18 cellular contexts compared by ENCODE assay signal in the genomic region with DNA sequence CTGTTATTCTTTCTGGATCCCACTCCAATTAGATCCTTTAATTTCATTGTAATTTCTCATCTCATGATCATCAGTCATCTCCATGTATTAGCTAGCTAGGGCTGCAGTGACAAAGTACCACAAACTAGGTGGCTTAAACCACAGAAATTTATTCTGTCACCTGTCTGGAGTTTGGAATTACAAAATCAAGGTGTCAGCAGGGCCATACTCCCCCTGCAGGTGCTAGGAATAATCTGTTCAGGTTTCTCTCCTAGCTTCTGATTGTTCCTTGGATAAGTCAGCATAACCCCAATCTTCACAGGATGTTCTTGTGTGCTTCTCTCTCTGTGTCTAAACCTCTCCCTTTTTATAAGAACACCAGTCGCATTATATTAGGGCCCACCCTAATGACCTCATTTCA. TPM values are rescaled to one million over a fixed set of nuclear protein-coding genes. Genes with fewer than 3 reads are reported as not detected.
DNase-seq lines count a peak whose midpoint lies in the region; ATAC-seq, FAIRE-seq and TF ChIP-seq lines count a peak whose summit lies in the region.
"Had no signal": no experiment of that assay in that cellular context is flagged by ENCODE, and none has a peak within 500 bp of the region (broad histone marks: within the 10 kb centered on the region; RNA-seq: fewer than 3 reads in every experiment).

No MANE protein-coding gene starts in this region.

- DNase-seq in Calu3 = peak; percentile 4
- DNase-seq in GM23338 (ENCODE audit: low spot score) = peak; percentile 68
- no peak for DNase-seq in PC-9
- peak; percentile 6 for DNase-seq in glomerular visceral epithelial cell (ENCODE audit: extremely low spot score)
- no peak for DNase-seq in H54 (ENCODE audit: insufficient read length, low spot score)
- no peak for DNase-seq in activated CD4-positive, alpha-beta T cell treated with anti-CD3 and anti-CD28 coated beads, Interleukin-2, amount 10 ng/mL, durations not matched to agents 7 days and 5 days
- DNase-seq: activated naive CD4-positive, alpha-beta T cell treated with anti-CD3 and anti-CD28 coated beads, Interleukin-2, amount 10 ng/mL, durations not matched to agents 7 days and 5 days; DMS79 treated with DMSO at 0.1 percent for 48 hours; effector CD8-positive, alpha-beta T cell; MG63; NCI-H2171 treated with DMSO at 0.1 percent for 48 hours had no signal

- CTCF ChIA-PET in Calu3 (lab: Charles Lee) (interaction anchor here (1.0 to 1.1 kb wide), 2 partner anchors 40 to 91 kb away, joined by 3 to 4 read pairs; partner anchors contain the start of gene BEND6), PC-9 (lab: Charles Lee) (interaction anchor here (0.6 kb wide), 1 partner anchor 11 kb away, joined by 3 read pairs; no protein-coding TSS in a partner anchor)
- CTCF ChIA-PET in activated CD4-positive, alpha-beta T cell treated with anti-CD3 and anti-CD28 coated beads, Interleukin-2, amount 10 ng/mL, durations not matched to agents 7 days and 5 days (lab: Charles Lee) = no interaction called here

- FAIRE-seq in H54 (lab: Jason Lieb, UNC) = no peak
- FAIRE-seq: GM12892 had no signal

- no TSS peak for BruUV-seq in Calu3 (replicated peaks; lab: Mats Ljungman, UMichigan)
- no TSS peak for BruUV-seq in PC-9 (replicated peaks; lab: Mats Ljungman, UMichigan)

- no peaks in the 10 kb centered on the region for H3K4me1 ChIP-seq in GM23338 (ENCODE audit: insufficient read depth)
- no peaks in the 10 kb centered on the region for H3K4me1 ChIP-seq in PC-9 (replicated peaks; ENCODE audit: insufficient read depth)
- H3K4me1 ChIP-seq: BLaER1 had no signal

- H3K27ac ChIP-seq in GM23338 (ENCODE audit: low read depth) = no peak overlapping the region
- H3K27ac ChIP-seq in PC-9 = no peak overlapping the region
- H3K27ac ChIP-seq: BLaER1 had no signal

- H4K20me1 ChIP-seq in GM23338 (replicated peaks; ENCODE audit: insufficient read depth) (no peaks in the 10 kb centered on the region), PC-9 (ENCODE audit: insufficient read depth) (no peaks in the 10 kb centered on the region)
- H4K20me1 ChIP-seq: BLaER1 had no signal

- no peak overlapping the region for H3K4me3 ChIP-seq in GM23338
- no peak overlapping the region for H3K4me3 ChIP-seq in PC-9
- H3K4me3 ChIP-seq: BLaER1, MG63 had no signal

- H3K27ac Mint-ChIP-seq in Calu3 (ENCODE audit: unreplicated experiment) (no peak overlapping the region), GM23338 (no peak overlapping the region)
- no peak overlapping the region for H3K27ac Mint-ChIP-seq in activated CD4-positive, alpha-beta T cell treated with anti-CD3 and anti-CD28 coated beads, Interleukin-2, amount 10 ng/mL, durations not matched to agents 7 days and 5 days
- H3K27ac Mint-ChIP-seq: activated naive CD4-positive, alpha-beta T cell treated with anti-CD3 and anti-CD28 coated beads, Interleukin-2, amount 10 ng/mL, durations not matched to agents 7 days and 5 days; progenitor cell of endocrine pancreas; T-helper 1 cell treated with Interleukin-12 subunit alpha and Interleukin-12 subunit beta and Interleukin-4 antibody, amounts not matched to agents 30 μg/mL and 1 μg/mL, for 36 hours had no signal

- no peaks in the 10 kb centered on the region for H3K79me2 ChIP-seq in GM23338 (replicated peaks; ENCODE audit: insufficient read depth)
- H3K79me2 ChIP-seq in PC-9 (ENCODE audit: low read depth) = no peaks in the 10 kb centered on the region

- H3K9me2 ChIP-seq in GM23338 (ENCODE audit: insufficient read depth) (no peaks in the 10 kb centered on the region), PC-9 (ENCODE audit: insufficient read depth) (no peaks in the 10 kb centered on the region)

- peaks cover 6% of the 10 kb centered on the region; the same call in 1 of the 2 replicates for H3K9me3 ChIP-seq in PC-9 (ENCODE audit: insufficient read depth, low read depth)
- H3K9me3 ChIP-seq: MG63 had no signal

- H3K4me1 Mint-ChIP-seq in Calu3 (ENCODE audit: low read depth, unreplicated experiment) (peaks cover 13% of the 10 kb centered on the region), GM23338 (no peaks in the 10 kb centered on the region; the same call in 2 of the 3 replicates)
- H3K4me1 Mint-ChIP-seq in activated CD4-positive, alpha-beta T cell treated with anti-CD3 and anti-CD28 coated beads, Interleukin-2, amount 10 ng/mL, durations not matched to agents 7 days and 5 days = no peaks in the 10 kb centered on the region
- H3K4me1 Mint-ChIP-seq: activated naive CD4-positive, alpha-beta T cell treated with anti-CD3 and anti-CD28 coated beads, Interleukin-2, amount 10 ng/mL, durations not matched to agents 7 days and 5 days had no signal

- no peak overlapping the region for H3K4me2 ChIP-seq in GM23338
- H3K4me2 ChIP-seq in PC-9 = no peak overlapping the region
- H3K4me2 ChIP-seq: BLaER1 had no signal

- ATAC-seq in GM23338 (peak; percentile 67), HG02840 (IDR thresholded peaks at IDR 0.05; ENCODE audit: low FRiP score, unreplicated experiment) (no peak), HG02610 (IDR thresholded peaks at IDR 0.05; ENCODE audit: unreplicated experiment) (no peak)
- ATAC-seq: activated CD4-positive, CD25-positive, alpha-beta regulatory T cell treated with anti-CD3 and anti-CD28 coated beads, Interleukin-2, amount 50 U/mL, for 24 hours had no signal

- peak; percentile 34 for TF ChIP-seq CTCF in Calu3 (IDR thresholded peaks at IDR 0.05; ENCODE audit: unreplicated experiment)
- peak; percentile 58 to 67 for TF ChIP-seq CTCF in GM23338 (conservative IDR thresholded peaks at IDR 0.05; ENCODE audit: low read depth in 2 of 2)
- TF ChIP-seq CTCF in PC-9 (conservative IDR thresholded peaks at IDR 0.05) = peak; percentile 53

- H3K27me3 ChIP-seq in GM23338 (ENCODE audit: insufficient read depth) (no peaks in the 10 kb centered on the region), PC-9 (ENCODE audit: insufficient read depth, low read depth) (no peaks in the 10 kb centered on the region)
- H3K27me3 ChIP-seq: BLaER1, MG63 had no signal

- H3K27me3 Mint-ChIP-seq in Calu3 (ENCODE audit: unreplicated experiment) (no peaks in the 10 kb centered on the region), GM23338 (ENCODE audit: insufficient read depth, low read depth, poor library complexity) (peaks cover 4% of the 10 kb centered on the region)
- peaks cover 7% of the 10 kb centered on the region for H3K27me3 Mint-ChIP-seq in activated CD4-positive, alpha-beta T cell treated with anti-CD3 and anti-CD28 coated beads, Interleukin-2, amount 10 ng/mL, durations not matched to agents 7 days and 5 days
- H3K27me3 Mint-ChIP-seq: progenitor cell of endocrine pancreas had no signal

- POLR2A ChIA-PET in PC-9 (lab: Charles Lee; ENCODE audit: unreplicated experiment) = no interaction called here
- POLR2A ChIA-PET in activated CD4-positive, alpha-beta T cell treated with anti-CD3 and anti-CD28 coated beads, Interleukin-2, amount 10 ng/mL, durations not matched to agents 7 days and 5 days (lab: Charles Lee) = no interaction called here

- intact Hi-C loops in Calu3 (cut with micrococcal nuclease; ENCODE audit: unreplicated experiment) (no loop called here), PC-9 (cut with micrococcal nuclease; ENCODE audit: unreplicated experiment) (no loop called here)

- H3K9me3 Mint-ChIP-seq in Calu3 (ENCODE audit: low read depth, unreplicated experiment) (peaks cover 3% of the 10 kb centered on the region), GM23338 (peaks cover 20% of the 10 kb centered on the region)
- H3K9me3 Mint-ChIP-seq in activated CD4-positive, alpha-beta T cell treated with anti-CD3 and anti-CD28 coated beads, Interleukin-2, amount 10 ng/mL, durations not matched to agents 7 days and 5 days = peaks cover 4% of the 10 kb centered on the region
- H3K9me3 Mint-ChIP-seq: activated naive CD4-positive, alpha-beta T cell treated with anti-CD3 and anti-CD28 coated beads, Interleukin-2, amount 10 ng/mL, durations not matched to agents 7 days and 5 days had no signal

- no peak overlapping the region for H2AFZ ChIP-seq in GM23338
- H2AFZ ChIP-seq in PC-9 = no peak overlapping the region

- H3K4me3 Mint-ChIP-seq in Calu3 (ENCODE audit: low read depth, unreplicated experiment) (no peak overlapping the region), GM23338 (no peak overlapping the region)
- no peak overlapping the region for H3K4me3 Mint-ChIP-seq in activated CD4-positive, alpha-beta T cell treated with anti-CD3 and anti-CD28 coated beads, Interleukin-2, amount 10 ng/mL, durations not matched to agents 7 days and 5 days
- H3K4me3 Mint-ChIP-seq: activated naive CD4-positive, alpha-beta T cell treated with anti-CD3 and anti-CD28 coated beads, Interleukin-2, amount 10 ng/mL, durations not matched to agents 7 days and 5 days; T-helper 1 cell treated with Interleukin-12 subunit alpha and Interleukin-12 subunit beta and Interleukin-4 antibody, amounts not matched to agents 30 μg/mL and 1 μg/mL, for 36 hours had no signal

- H3K36me3 Mint-ChIP-seq in Calu3 (ENCODE audit: insufficient read depth, unreplicated experiment) (no peaks in the 10 kb centered on the region), GM23338 (ENCODE audit: low read depth) (peaks cover 14% of the 10 kb centered on the region)
- no peaks in the 10 kb centered on the region for H3K36me3 Mint-ChIP-seq in activated CD4-positive, alpha-beta T cell treated with anti-CD3 and anti-CD28 coated beads, Interleukin-2, amount 10 ng/mL, durations not matched to agents 7 days and 5 days (ENCODE audit: low read depth)
- H3K36me3 Mint-ChIP-seq: activated naive CD4-positive, alpha-beta T cell treated with anti-CD3 and anti-CD28 coated beads, Interleukin-2, amount 10 ng/mL, durations not matched to agents 7 days and 5 days had no signal

- no peaks in the 10 kb centered on the region for H3F3A ChIP-seq in GM23338 (replicated peaks; ENCODE audit: low read depth)
- H3F3A ChIP-seq in PC-9 (ENCODE audit: insufficient read depth, low read depth) = no peaks in the 10 kb centered on the region

- H3K36me3 ChIP-seq in GM23338 (ENCODE audit: insufficient read depth) = no peaks in the 10 kb centered on the region
- H3K36me3 ChIP-seq in PC-9 (ENCODE audit: low read depth) = no peaks in the 10 kb centered on the region
- H3K36me3 ChIP-seq: MG63 had no signal

- TF ChIP-seq POLR2A in H54 (IDR thresholded peaks at IDR 0.05; ENCODE audit: low read depth, low read length) = no peak

TF ChIP-seq in GM23338, 12 proteins besides CTCF, POLR2A, EP300 and RAD21 (continues in another document):
- no peak for TF ChIP-seq CREB1 (CRISPR knock-in tag; IDR thresholded peaks at IDR 0.05; ENCODE audit: low read depth)

RNA-seq across cellular contexts. Expression of gene BEND6, which starts 40.4 kb away (rescaled TPM):
- total RNA-seq in Calu3 (2022) (1.3 and 1.8 TPM in 2 replicates), PC-9 (2021) (4.1 and 5.7 TPM in 2 replicates)
- 4.9 and 6.7 TPM in 2 replicates for total RNA-seq in GM23338 (2014; rRNA removed; shearing (Covaris generic))
- 4.5 and 6.0 TPM in 2 replicates for polyA plus RNA-seq in GM23338 (2016; fragmentation: Nextera tagmentation; extraction: Ambion mirVana)
- total RNA-seq in activated CD4-positive, alpha-beta T cell treated with anti-CD3 and anti-CD28 coated beads, Interleukin-2, amount 10 ng/mL, durations not matched to agents 7 days and 5 days = not detected

RNA-seq across cellular contexts. Expression of gene KIAA1586, which starts 51.1 kb away (rescaled TPM):
- total RNA-seq in Calu3 (2022) = 11.2 and 12.6 TPM in 2 replicates
- total RNA-seq in GM23338 (2014; rRNA removed; shearing (Covaris generic)) = 21.3 and 24.0 TPM in 2 replicates
- 30.2 and 37.7 TPM in 2 replicates for polyA plus RNA-seq in GM23338 (2016; fragmentation: Nextera tagmentation; extraction: Ambion mirVana)
- 7.5 and 8.6 TPM in 2 replicates for total RNA-seq in PC-9 (2021)
- total RNA-seq in activated CD4-positive, alpha-beta T cell treated with anti-CD3 and anti-CD28 coated beads, Interleukin-2, amount 10 ng/mL, durations not matched to agents 7 days and 5 days = 10 to 100 TPM; 13.9 to 15.4 TPM

Comparison
In these comparisons a context has a peak if more than half of its experiments do, and no peak if none do; other contexts are left out.
1. DNase-seq: peak in Calu3 (single experiment), GM23338 (single experiment) and glomerular visceral epithelial cell (single experiment); none in PC-9 (0 of 2), H54 (single experiment) and activated CD4-positive, alpha-beta T cell treated with anti-CD3 and anti-CD28 coated beads, Interleukin-2, amount 10 ng/mL, durations not matched to agents 7 days and 5 days (single experiment).
2. Peak in every context shown above with its lines, with median percentiles within 50 percentile points of each other: CTCF ChIP-seq.